ENCODE assay signal across 8 cellular contexts in genomic region chr6:31826793-31827285, GRCh38. TPM values are rescaled to one million over a fixed set of nuclear protein-coding genes. Genes with fewer than 3 reads are reported as not detected.
DNase-seq lines count a peak whose midpoint lies in the region; ATAC-seq and TF ChIP-seq lines count a peak whose summit lies in the region.

No MANE protein-coding gene starts in this region.

- ATAC-seq in GM18511 (IDR thresholded peaks at IDR 0.05; ENCODE audit: unreplicated experiment), result peak; percentile 24
- ATAC-seq in left ventricle myocardium superior, result peak; percentile 57

- 0 to 2% (median 1%) methylated on average over 13 of the region's 13 CpGs for WGBS in adipose tissue, 3 donors
- WGBS in prostate gland, result 0% methylated on average over 13 of the region's 13 CpGs

- no peaks in the 10 kb centered on the region for H3K27me3 ChIP-seq in AG04450 (ENCODE audit: control insufficient read depth, insufficient read depth, low read length)
- no peaks in the 10 kb centered on the region for H3K27me3 ChIP-seq in prostate gland (replicated peaks; ENCODE audit: insufficient read depth)

- CTCF ChIA-PET in AG04450 (lab: Charles Lee), result interaction anchor here (1.2 kb wide), 1 partner anchor 57 kb away, joined by 3 read pairs; no protein-coding TSS in a partner anchor

- no peaks in the 10 kb centered on the region for H3K36me3 ChIP-seq in prostate gland

- H3K27ac ChIP-seq in AG04450 (ENCODE audit: low read depth, low read length), result peak overlapping the region; percentile 90
- H3K27ac ChIP-seq in adipose tissue (ENCODE audit: low read depth, low read length), result peak overlapping the region; percentile 10
- peak overlapping the region; percentile 97 to 100 for H3K27ac ChIP-seq in prostate gland

- TF ChIP-seq POLR2A in prostate gland (IDR thresholded peaks at IDR 0.05), result peak; percentile 58

- H3K4me3 ChIP-seq in AG04450 (ENCODE audit: low read depth, low read length), result peak overlapping the region; percentile 55
- H3K4me3 ChIP-seq in prostate gland, result peak overlapping the region; percentile 27 to 62

- H3K9me3 ChIP-seq in AG04450 (ENCODE audit: control insufficient read depth, insufficient read depth, low read length) (no peaks in the 10 kb centered on the region), prostate gland (no peaks in the 10 kb centered on the region)

- peaks cover 22% of the 10 kb centered on the region for H3K4me1 ChIP-seq in prostate gland (replicated peaks)

- POLR2A ChIA-PET in AG04450 (lab: Yijun Ruan, JAX), result interaction anchor here (0.5 to 2.3 kb wide), 37 partner anchors 8 to 281 kb away, joined by 3 to 53 read pairs (median 5); partner anchors contain the start of genes ABHD16A, ATP6V1G2, BAG6 and C6orf47

- DNase-seq in AG04450 (ENCODE audit: low read depth, low spot score) (no peak), NCI-H2171 treated with DMSO at 0.1 percent for 48 hours (lab: John Stamatoyannopoulos, UW) (peak; percentile 97), left ventricle myocardium superior (peak; percentile 91), prostate gland (ENCODE audit: low spot score) (peak; percentile 94), NCI-H1694 treated with DMSO at 0.1 percent for 48 hours (lab: John Stamatoyannopoulos, UW) (no peak), retina (no peak)

- TF ChIP-seq CTCF in AG04450 (IDR thresholded peaks at IDR 0.05; ENCODE audit: low read depth, low read length), result no peak
- peak in 1 of 4 experiments; percentile 23 for TF ChIP-seq CTCF in prostate gland (IDR thresholded peaks at IDR 0.05)

- intact Hi-C loops in left ventricle myocardium superior (cut with micrococcal nuclease), result no loop called here
- intact Hi-C loops in prostate gland (cut with DNase I), result no loop called here

RNA-seq across cellular contexts. Expression of gene HSPA1B, which starts 0.7 kb away (rescaled TPM):
- polyA plus RNA-seq in AG04450 (2011; rRNA removed), result 31.9 TPM in 2 replicates
- polyA minus RNA-seq in AG04450 (2011; rRNA and poly(A)+ RNA removed), result 43.7 and 44.3 TPM in 2 replicates
- 100 to 1,000 TPM in 1 of 3 donors, 10 to 100 TPM in 2; 40.9 to 501 (median 47.1) TPM for polyA plus RNA-seq in adipose tissue
- total RNA-seq in left ventricle myocardium superior, result 233 TPM
- total RNA-seq in prostate gland, result 100 to 1,000 TPM; 331 to 360 TPM

RNA-seq across cellular contexts. Expression of gene HSPA1A, which starts 11.5 kb away (rescaled TPM):
- polyA plus RNA-seq in AG04450 (2011; rRNA removed) (46.6 and 50.4 TPM in 2 replicates), adipose tissue (100 to 1,000 TPM in 1 of 3 donors, 10 to 100 TPM in 2; 32.5 to 514 (median 76.3) TPM)
- polyA minus RNA-seq in AG04450 (2011; rRNA and poly(A)+ RNA removed), result 22.7 and 36.9 TPM in 2 replicates
- total RNA-seq in left ventricle myocardium superior (341 TPM), prostate gland (100 to 1,000 TPM; 230 to 440 TPM)

RNA-seq across cellular contexts. Expression of gene HSPA1L, which starts 11.8 kb away (rescaled TPM):
- polyA plus RNA-seq in AG04450 (2011; rRNA removed) (1.1 and 1.2 TPM in 2 replicates), adipose tissue (1 to 10 TPM in 1 of 3 donors, under 1 TPM in 2; 0.59 to 1.0 (median 0.80) TPM)
- polyA minus RNA-seq in AG04450 (2011; rRNA and poly(A)+ RNA removed), result 0.97 and 1.9 TPM in 2 replicates
- total RNA-seq in left ventricle myocardium superior (2.0 TPM), prostate gland (1 to 10 TPM; 1.5 to 8.5 TPM)

RNA-seq across cellular contexts. Expression of gene LSM2, which starts 20.1 kb away (rescaled TPM):
- 34.2 and 38.3 TPM in 2 replicates for polyA plus RNA-seq in AG04450 (2011; rRNA removed)
- polyA minus RNA-seq in AG04450 (2011; rRNA and poly(A)+ RNA removed), result 22.5 and 24.8 TPM in 2 replicates
- 10 to 100 TPM; 29.7 to 55.0 (median 38.1) TPM for polyA plus RNA-seq in adipose tissue
- total RNA-seq in left ventricle myocardium superior, result 20.1 TPM
- 10 to 100 TPM; 51.9 to 52.5 TPM for total RNA-seq in prostate gland

RNA-seq across cellular contexts. Expression of gene VARS1, which starts 31.3 kb away (rescaled TPM):
- polyA plus RNA-seq in AG04450 (2011; rRNA removed) (16.0 and 23.9 TPM in 2 replicates), adipose tissue (10 to 100 TPM; 24.2 to 38.6 (median 29.1) TPM)
- 54.4 and 69.8 TPM in 2 replicates for polyA minus RNA-seq in AG04450 (2011; rRNA and poly(A)+ RNA removed)
- total RNA-seq in left ventricle myocardium superior (22.5 TPM), prostate gland (10 to 100 TPM; 38.5 to 49.9 TPM)

Comparison
In these comparisons a context has a peak if more than half of its experiments do, and no peak if none do; other contexts are left out.
1. DNase-seq: peak in NCI-H2171 treated with DMSO at 0.1 percent for 48 hours (single experiment), left ventricle myocardium superior (single experiment) and prostate gland (single experiment); none in AG04450 (single experiment), NCI-H1694 treated with DMSO at 0.1 percent for 48 hours (single experiment) and retina (single experiment).
2. H3K27ac ChIP-seq: peak in every context shown above with its lines; median percentile 98 in prostate gland; 90 in AG04450; 10 in adipose tissue.